ENCODE assay signal across 29 cellular contexts in genomic region chr2:235497096-235497495, GRCh38. TPM values are rescaled to one million over a fixed set of nuclear protein-coding genes. Genes with fewer than 3 reads are reported as not detected.
DNase-seq lines count a peak whose midpoint lies in the region; ATAC-seq, FAIRE-seq and TF ChIP-seq lines count a peak whose summit lies in the region.
"Had no signal": no experiment of that assay in that cellular context is flagged by ENCODE, and none has a peak within 500 bp of the region (broad histone marks: within the 10 kb centered on the region; RNA-seq: fewer than 3 reads in every experiment).

No MANE protein-coding gene starts in this region.

- H3F3A ChIP-seq in PC-9 (ENCODE audit: insufficient read depth, low read depth): peaks cover 26% of the 10 kb centered on the region; the same call in 1 of the 2 replicates

- H3K27me3 ChIP-seq in HepG2 (ENCODE audit: control insufficient read depth in 1 of 2, insufficient read depth in 2 of 2, low read length in 2 of 2): no peaks in the 10 kb centered on the region; a peak in 1 of 5 replicates
- H3K27me3 ChIP-seq in right lobe of liver: no peaks in the 10 kb centered on the region
- no peaks in the 10 kb centered on the region for H3K27me3 ChIP-seq in PC-9 (ENCODE audit: insufficient read depth, low read depth)
- peaks cover 0 to 60% of the 10 kb centered on the region in 2 donors for H3K27me3 ChIP-seq in left lung
- H3K27me3 ChIP-seq: BE2C, cardiac muscle cell, hepatocyte, upper lobe of left lung had no signal

- 78% methylated on average over 3 of the region's 3 CpGs for WGBS in HepG2 (ENCODE audit: low lambda C conversion rate)
- 100% methylated on average over 1 of the region's 3 CpGs for WGBS in right lobe of liver (ENCODE audit: insufficient coverage, low coverage, low lambda C conversion rate, missing lambda C conversion rate)

- BruUV-seq in HepG2 (replicated peaks; lab: Mats Ljungman, UMichigan) (no TSS peak), PC-9 (replicated peaks; lab: Mats Ljungman, UMichigan) (no TSS peak)

- in situ Hi-C loops in HepG2 (cut with HindIII; ENCODE audit: extremely low pct_ligation_motif_present, low pct_unique_long_range_greater_than_20kb): loop anchor here (10.0 kb wide), 1 partner anchor 362 kb away; no protein-coding TSS in a partner anchor

- CTCF ChIA-PET in HepG2 (lab: Yijun Ruan, JAX; ENCODE audit: low intra/inter-chr PET ratio, low total read pairs) (interaction anchor here (1.8 kb wide), 1 partner anchor 54 kb away, joined by 4 read pairs; no protein-coding TSS in a partner anchor), PC-9 (lab: Charles Lee) (interaction anchor here (0.6 to 1.1 kb wide), 3 partner anchors 35 to 134 kb away, joined by 3 to 6 read pairs (median 5); no protein-coding TSS in a partner anchor)

- H2AFZ ChIP-seq in HepG2 (ENCODE audit: low read length): no peak overlapping the region
- H2AFZ ChIP-seq in PC-9: no peak overlapping the region
- H2AFZ ChIP-seq: hepatocyte had no signal

- H3K79me2 ChIP-seq in HepG2 (ENCODE audit: insufficient read depth, low read length) (peaks cover 76% of the 10 kb centered on the region), PC-9 (ENCODE audit: low read depth) (peaks cover 76% of the 10 kb centered on the region)

- no peak for TF ChIP-seq POLR2A in HepG2 (IDR thresholded peaks at IDR 0.05; ENCODE audit: insufficient read depth in 1 of 2, low read depth in 2 of 2, low read length in 2 of 2)
- no peak for TF ChIP-seq POLR2A in right lobe of liver (IDR thresholded peaks at IDR 0.05)

- peak overlapping the region; percentile 92 for H3K4me3 Mint-ChIP-seq in type B pancreatic cell
- H3K4me3 Mint-ChIP-seq: activated CD4-positive, alpha-beta memory T cell treated with anti-CD3 and anti-CD28 coated beads, Interleukin-2, amount 10 ng/mL, durations not matched to agents 7 days and 5 days; activated naive CD4-positive, alpha-beta T cell treated with anti-CD3 and anti-CD28 coated beads, Interleukin-2, amount 50 U/mL, for 24 hours; T-helper 1 cell treated with Interleukin-12 subunit alpha and Interleukin-12 subunit beta and Interleukin-4 antibody, amounts not matched to agents 30 μg/mL and 1 μg/mL, for 36 hours had no signal

- H3K9me3 ChIP-seq in HepG2 (ENCODE audit: low read length): no peaks in the 10 kb centered on the region
- H3K9me3 ChIP-seq in right lobe of liver: no peaks in the 10 kb centered on the region
- no peaks in the 10 kb centered on the region for H3K9me3 ChIP-seq in PC-9 (ENCODE audit: insufficient read depth, low read depth)
- H3K9me3 ChIP-seq in left lung: no peaks in the 10 kb centered on the region
- H3K9me3 ChIP-seq: BE2C, upper lobe of left lung had no signal

- intact Hi-C loops in HepG2 (cut with micrococcal nuclease; ENCODE audit: unreplicated experiment) (loop anchor here (2.0 to 10.0 kb wide), 4 partner anchors 56 to 360 kb away; no protein-coding TSS in a partner anchor), right lobe of liver (cut with DNase I) (no loop called here), PC-9 (cut with micrococcal nuclease; ENCODE audit: unreplicated experiment) (loop anchor here (10.0 kb wide), 1 partner anchor 132 kb away; no protein-coding TSS in a partner anchor), left lung (cut with DNase I) (no loop called here)

- ATAC-seq in HepG2 (no peak), right lobe of liver (no peak), left lung (no peak)
- ATAC-seq: effector memory CD8-positive, alpha-beta T cell; esophagus mucosa; left cardiac atrium had no signal

- no peak overlapping the region for H3K27ac Mint-ChIP-seq in type B pancreatic cell
- H3K27ac Mint-ChIP-seq: activated CD4-positive, alpha-beta memory T cell treated with anti-CD3 and anti-CD28 coated beads, Interleukin-2, amount 10 ng/mL, durations not matched to agents 7 days and 5 days; activated naive CD4-positive, alpha-beta T cell treated with anti-CD3 and anti-CD28 coated beads, Interleukin-2, amount 50 U/mL, for 24 hours; activated T-helper 2 cell treated with anti-CD3 and anti-CD28 coated beads, Interferon-gamma antibody, Interleukin-2, Interleukin-4, amounts not matched to agents 10 μg/mL and 5 μg/mL and 100 μg/mL, durations not matched to agents 14 hours and 24 hours and 36 hours; effector memory CD8-positive, alpha-beta T cell; T-helper 1 cell treated with Interleukin-12 subunit alpha and Interleukin-12 subunit beta and Interleukin-4 antibody, amounts not matched to agents 30 μg/mL and 1 μg/mL, for 36 hours had no signal

- H3K9me2 ChIP-seq in PC-9 (ENCODE audit: insufficient read depth): no peaks in the 10 kb centered on the region

- TF ChIP-seq RAD21 in HepG2 (CRISPR knock-in tag; IDR thresholded peaks at IDR 0.05): no peak

- no peak for DNase-seq in HepG2 (ENCODE audit: low spot score)
- no peak for DNase-seq in right lobe of liver
- no peak for DNase-seq in PC-9
- DNase-seq in midbrain (lab: John Stamatoyannopoulos, UW): peak; percentile 59
- no peak for DNase-seq in type B pancreatic cell (ENCODE audit: extremely low spot score, unreplicated experiment)
- DNase-seq in CD1c-positive myeloid dendritic cell (ENCODE audit: extremely low spot score): no peak
- no peak for DNase-seq in KG1 (lab: John Stamatoyannopoulos, UW)
- no peak for DNase-seq in left lung
- DNase-seq: activated CD4-positive, alpha-beta memory T cell treated with anti-CD3 and anti-CD28 coated beads, Interleukin-2, amount 10 ng/mL, durations not matched to agents 7 days and 5 days; activated CD4-positive, CD25-positive, alpha-beta regulatory T cell treated with anti-CD3 and anti-CD28 coated beads, Interleukin-2, amount 50 U/mL, for 72 hours; BE2C; effector memory CD8-positive, alpha-beta T cell; foreskin fibroblast; left cardiac atrium; mammary epithelial cell; NCI-H1092; NCI-H1694 treated with DMSO at 0.1 percent for 48 hours; NCI-H524 treated with DMSO at 0.1 percent for 48 hours; stimulated activated CD4-positive, alpha-beta T cell treated with anti-CD3 and anti-CD28 coated beads, Interleukin-2, amount 100 ng/mL, for 24 hours; upper lobe of left lung had no signal

- peaks cover 58% of the 10 kb centered on the region for H3K4me1 Mint-ChIP-seq in type B pancreatic cell (ENCODE audit: unreplicated experiment)

- H4K20me1 ChIP-seq in HepG2 (ENCODE audit: insufficient read depth, low read length) (peaks cover 55% of the 10 kb centered on the region), PC-9 (ENCODE audit: insufficient read depth) (peaks cover 21% of the 10 kb centered on the region)

- H3K4me2 ChIP-seq in HepG2 (ENCODE audit: low read depth, low read length): peak overlapping the region; percentile 91
- H3K4me2 ChIP-seq in PC-9: peak overlapping the region; percentile 87

- POLR2A ChIA-PET in HepG2 (lab: Yijun Ruan, JAX) (interaction anchor here (0.5 to 3.0 kb wide), 4 partner anchors 8 to 55 kb away, joined by 3 to 7 read pairs (median 6); no protein-coding TSS in a partner anchor), PC-9 (lab: Charles Lee; ENCODE audit: unreplicated experiment) (interaction anchor here (0.5 kb wide), 1 partner anchor 14 kb away, joined by 3 read pairs; no protein-coding TSS in a partner anchor)

- FAIRE-seq in HepG2 (lab: Jason Lieb, UNC): peak; percentile 52
- FAIRE-seq: TTC549 had no signal

- H3K9ac ChIP-seq in HepG2 (ENCODE audit: insufficient read depth, low read depth, low read length): no peak overlapping the region

- H3K27ac ChIP-seq in HepG2 (ENCODE audit: extremely low read length, insufficient read depth, low read length) (no peak overlapping the region), right lobe of liver (no peak overlapping the region), PC-9 (peak overlapping the region; percentile 69), left lung (no peak overlapping the region)
- H3K27ac ChIP-seq: cardiac muscle cell, coronary artery, hepatocyte, RWPE1, upper lobe of left lung had no signal

- no peaks in the 10 kb centered on the region for H3K36me3 Mint-ChIP-seq in type B pancreatic cell
- H3K36me3 Mint-ChIP-seq: activated naive CD4-positive, alpha-beta T cell treated with anti-CD3 and anti-CD28 coated beads, Interleukin-2, amount 50 U/mL, for 24 hours had no signal

- H3K36me3 ChIP-seq in HepG2 (replicated peaks in 1 of 2; ENCODE audit: control insufficient read depth in 1 of 2, insufficient read depth in 2 of 2, low read length in 2 of 2) (peaks cover 5 to 10% of the 10 kb centered on the region in 2 experiments; a peak in 3 of 5 replicates), right lobe of liver (no peaks in the 10 kb centered on the region), PC-9 (ENCODE audit: low read depth) (0 out of 2 replicates have a peak, but pooled peaks cover 4% of the 10 kb centered on the region), left lung (no peaks in the 10 kb centered on the region)
- H3K36me3 ChIP-seq: BE2C, cardiac muscle cell, upper lobe of left lung had no signal

- H3K27me3 Mint-ChIP-seq in type B pancreatic cell: no peaks in the 10 kb centered on the region

- H3K9me3 Mint-ChIP-seq in type B pancreatic cell: peaks cover 3% of the 10 kb centered on the region
- H3K9me3 Mint-ChIP-seq: activated CD4-positive, alpha-beta memory T cell treated with anti-CD3 and anti-CD28 coated beads, Interleukin-2, amount 10 ng/mL, durations not matched to agents 7 days and 5 days; activated naive CD4-positive, alpha-beta T cell treated with anti-CD3 and anti-CD28 coated beads, Interleukin-2, amount 50 U/mL, for 24 hours; activated T-helper 2 cell treated with anti-CD3 and anti-CD28 coated beads, Interferon-gamma antibody, Interleukin-2, Interleukin-4, amounts not matched to agents 10 μg/mL and 5 μg/mL and 100 μg/mL, durations not matched to agents 14 hours and 24 hours and 36 hours; effector memory CD8-positive, alpha-beta T cell; T-helper 1 cell treated with Interleukin-12 subunit alpha and Interleukin-12 subunit beta and Interleukin-4 antibody, amounts not matched to agents 30 μg/mL and 1 μg/mL, for 36 hours had no signal

- peak; percentile 41; the same call in 1 of the 2 replicates for TF ChIP-seq CTCF in HepG2 (CRISPR knock-in tag; IDR thresholded peaks at IDR 0.05)
- no peak for TF ChIP-seq CTCF in right lobe of liver (IDR thresholded peaks at IDR 0.05)
- TF ChIP-seq CTCF in PC-9 (conservative IDR thresholded peaks at IDR 0.05): no peak
- no peak for TF ChIP-seq CTCF in type B pancreatic cell (conservative IDR thresholded peaks at IDR 0.05)
- no peak for TF ChIP-seq CTCF in left lung (IDR thresholded peaks at IDR 0.05)

- TF ChIP-seq EP300 in HepG2 (IDR thresholded peaks at IDR 0.05; ENCODE audit: low read depth in 2 of 2, low read length in 2 of 2) (no peak), HepG2 (CRISPR knock-in tag; IDR thresholded peaks at IDR 0.05; ENCODE audit: borderline replicate concordance) (no peak)

- H3K4me1 ChIP-seq in HepG2 (ENCODE audit: insufficient read depth, low read length) (peaks cover 57% of the 10 kb centered on the region), right lobe of liver (peaks cover 0 to 19% (median 10%) of the 10 kb centered on the region in 4 donors), PC-9 (replicated peaks; ENCODE audit: insufficient read depth) (peaks cover 50% of the 10 kb centered on the region), left lung (peaks cover 0 to 30% of the 10 kb centered on the region in 2 donors)

- peak overlapping the region in 2 of 3 experiments; percentile 52 to 86; a peak in 1 of 6 replicates for H3K4me3 ChIP-seq in HepG2 (replicated peaks in 1 of 3; ENCODE audit: insufficient read depth in 1 of 3, low read depth in 2 of 3, low read length in 3 of 3)
- H3K4me3 ChIP-seq in right lobe of liver: no peak overlapping the region
- peak overlapping the region; percentile 77 for H3K4me3 ChIP-seq in PC-9
- H3K4me3 ChIP-seq in left lung: no peak overlapping the region
- H3K4me3 ChIP-seq: cardiac muscle cell, coronary artery, hepatocyte had no signal

RNA-seq across cellular contexts. Expression of gene AGAP1, which starts 3.3 kb away (rescaled TPM):
- total RNA-seq in HepG2 (2016; rRNA removed; fragmentation: Illumina TruSeq; extraction: Trizol) (21.2 and 21.3 TPM in 2 replicates), right lobe of liver (10 to 100 TPM in 3 of 6 experiments, 1 to 10 TPM in 3; 8.1 to 11.2 (median 9.8) TPM), PC-9 (2021) (91.4 and 107 TPM in 2 replicates), type B pancreatic cell (ENCODE audit: low replicate concordance) (46.3 and 52.7 TPM in 2 replicates), left lung (10 to 100 TPM; 25.3 to 25.4 TPM)
- total RNA-seq in HepG2 (2016; cell fraction: cytosol; rRNA removed; fragmentation: Illumina TruSeq; extraction: Trizol; ENCODE audit: low read depth): 15.6 and 16.1 TPM in 2 replicates
- total RNA-seq in HepG2 (2016; cell fraction: insoluble cytoplasmic fraction; rRNA removed; fragmentation: Illumina TruSeq; extraction: Trizol): 20.4 and 23.5 TPM in 2 replicates
- 27.1 and 28.5 TPM in 2 replicates for total RNA-seq in HepG2 (2016; cell fraction: membrane; rRNA removed; fragmentation: Illumina TruSeq; extraction: Trizol)
- total RNA-seq in HepG2 (2016; cell fraction: nucleus; rRNA removed; fragmentation: Illumina TruSeq; extraction: Trizol): 28.8 and 34.0 TPM in 2 replicates
- polyA plus RNA-seq in HepG2 (2011; rRNA removed): 27.5 and 32.7 TPM in 2 replicates
- 19.3 and 22.2 TPM in 2 replicates for polyA plus RNA-seq in HepG2 (2011; cell fraction: cytosol; rRNA removed)
- polyA plus RNA-seq in HepG2 (2011; cell fraction: nucleus; rRNA removed): 33.7 and 43.0 TPM in 2 replicates
- 20.5 and 29.8 TPM in 2 replicates for polyA plus RNA-seq in HepG2 (2012)
- 8.6 and 8.8 TPM in 2 replicates for polyA plus RNA-seq in HepG2 (2016; cell fraction: cytosol; fragmentation: Illumina TruSeq; extraction: Trizol; ENCODE audit: low read depth)
- polyA plus RNA-seq in HepG2 (2016; cell fraction: insoluble cytoplasmic fraction; fragmentation: Illumina TruSeq; extraction: Trizol; ENCODE audit: low read depth): 21.8 and 25.4 TPM in 2 replicates
- 26.9 and 28.8 TPM in 2 replicates for polyA plus RNA-seq in HepG2 (2016; cell fraction: membrane; fragmentation: Illumina TruSeq; extraction: Trizol; ENCODE audit: low read depth)
- 22.6 and 25.2 TPM in 2 replicates for polyA plus RNA-seq in HepG2 (2016; cell fraction: nucleus; fragmentation: Illumina TruSeq; extraction: Trizol; ENCODE audit: insufficient read depth, low read depth)
- polyA minus RNA-seq in HepG2 (2011; rRNA and poly(A)+ RNA removed; ENCODE audit: low replicate concordance): 83.1 and 137 TPM in 2 replicates
- polyA minus RNA-seq in HepG2 (2011; cell fraction: cytosol; rRNA and poly(A)+ RNA removed): 22.7 and 29.5 TPM in 2 replicates
- 111 and 113 TPM in 2 replicates for polyA minus RNA-seq in HepG2 (2011; cell fraction: nucleus; rRNA and poly(A)+ RNA removed)

Comparison
In these comparisons a context has a peak if more than half of its experiments do, and no peak if none do; other contexts are left out.
1. H3K4me3 ChIP-seq: peak in HepG2 (2 of 3) and PC-9 (single experiment); none in right lobe of liver (0 of 3) and left lung (0 of 2).
2. intact Hi-C loops: an anchor here in HepG2 (2.0 to 10.0 kb wide) and PC-9 (10.0 kb wide); none called in right lobe of liver and left lung.